In the genomic region with DNA sequence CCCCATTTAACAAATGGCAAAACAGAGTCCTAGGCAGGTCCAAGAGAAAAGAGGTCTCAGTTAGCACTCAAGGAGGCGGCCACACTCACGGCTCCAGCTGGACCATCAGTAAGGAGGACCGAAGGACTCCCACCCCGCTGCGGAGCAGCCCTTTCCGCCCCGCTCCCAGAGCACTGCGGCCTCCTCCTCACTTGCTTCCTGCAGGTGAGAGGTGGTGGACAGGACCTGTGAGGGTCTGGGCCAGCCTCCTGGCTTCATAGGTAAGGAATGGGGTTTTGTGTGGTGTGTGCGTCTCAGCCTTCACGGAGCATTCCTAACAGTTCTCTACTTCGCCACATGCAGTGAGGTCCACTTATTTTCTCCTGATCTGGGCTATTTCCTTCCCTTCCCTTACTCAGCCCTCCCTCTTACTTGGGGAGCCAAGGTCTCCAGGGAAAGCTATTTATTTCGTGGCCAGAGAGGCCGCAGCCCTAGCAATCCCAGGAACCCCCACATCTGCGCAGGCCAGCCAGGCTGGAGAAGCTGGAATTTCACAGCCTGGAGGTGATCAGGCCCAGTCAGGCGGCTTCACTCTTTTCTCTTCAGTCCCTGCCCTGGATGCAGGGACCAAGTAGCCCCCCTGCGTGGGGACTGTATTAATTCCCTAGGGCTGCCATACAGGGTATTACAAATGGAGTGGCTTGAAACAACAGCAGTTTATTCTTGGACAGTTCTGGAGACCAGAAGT, we compare ENCODE assay signal across 27 cellular contexts.
"Had no signal": no experiment of that assay in that cellular context is flagged by ENCODE, and none has a peak within 500 bp of the region (broad histone marks: within the 10 kb centered on the region; RNA-seq: fewer than 3 reads in every experiment).

No MANE protein-coding gene starts in this region.

- H3K9me3 ChIP-seq: left lung, pancreas, psoas muscle, suprapubic skin, thoracic aorta, tibial artery, uterus had no signal

- H3K9ac ChIP-seq: neural progenitor cell had no signal

- H2AFZ ChIP-seq: neural progenitor cell had no signal

- H3K4me3 Mint-ChIP-seq: mesothelial cell of epicardium; naive B cell; natural killer cell; nephron progenitor cell; neural progenitor cell; stimulated activated effector memory CD8-positive, alpha-beta T cell treated with anti-CD3 and anti-CD28 coated beads, Interleukin-12 subunit alpha, Interleukin-12 subunit beta, amount 100 ng/mL, for 72 hours; stimulated activated naive CD8-positive, alpha-beta T cell treated with anti-CD3 and anti-CD28 coated beads, Interleukin-15, Interleukin-2, amounts not matched to agents 100 ng/mL and 50 ng/mL, for 24 hours had no signal

- H3K9me3 Mint-ChIP-seq: natural killer cell; nephron progenitor cell; neural progenitor cell; stimulated activated naive CD8-positive, alpha-beta T cell treated with anti-CD3 and anti-CD28 coated beads, Interleukin-15, Interleukin-2, amounts not matched to agents 100 ng/mL and 50 ng/mL, for 24 hours had no signal

- H3K36me3 ChIP-seq: left lung, neural progenitor cell, pancreas, suprapubic skin, thoracic aorta, tibial artery, uterus had no signal

- H3K27ac ChIP-seq: left lung, neural progenitor cell, pancreas, psoas muscle, skin epidermis, suprapubic skin, thoracic aorta, tibial artery, uterus had no signal

- H3K27me3 Mint-ChIP-seq: stimulated activated naive CD8-positive, alpha-beta T cell treated with anti-CD3 and anti-CD28 coated beads, Interleukin-15, Interleukin-2, amounts not matched to agents 100 ng/mL and 50 ng/mL, for 24 hours had no signal

- H3K27me3 ChIP-seq: left lung, neural progenitor cell, pancreas, suprapubic skin, uterus had no signal

- H3K4me1 Mint-ChIP-seq: mesothelial cell of epicardium; nephron progenitor cell; neural progenitor cell; stimulated activated effector memory CD8-positive, alpha-beta T cell treated with anti-CD3 and anti-CD28 coated beads, Interleukin-12 subunit alpha, Interleukin-12 subunit beta, amount 100 ng/mL, for 72 hours had no signal

- FAIRE-seq: kidney, pancreas had no signal

- H3K4me2 ChIP-seq: neural progenitor cell had no signal

- H3K27ac Mint-ChIP-seq: mesothelial cell of epicardium; natural killer cell; nephron progenitor cell; neural progenitor cell; stimulated activated effector memory CD8-positive, alpha-beta T cell treated with anti-CD3 and anti-CD28 coated beads, Interleukin-12 subunit alpha, Interleukin-12 subunit beta, amount 100 ng/mL, for 72 hours; stimulated activated naive CD8-positive, alpha-beta T cell treated with anti-CD3 and anti-CD28 coated beads, Interleukin-15, Interleukin-2, amounts not matched to agents 100 ng/mL and 50 ng/mL, for 24 hours had no signal

- H3K4me1 ChIP-seq: left lung, neural progenitor cell, pancreas, psoas muscle, suprapubic skin, tibial artery, uterus had no signal

- ATAC-seq: left colon; left lung; natural killer cell; pancreas; psoas muscle; sciatic nerve; stimulated activated effector memory CD8-positive, alpha-beta T cell treated with anti-CD3 and anti-CD28 coated beads, Interleukin-12 subunit alpha, Interleukin-12 subunit beta, amount 100 ng/mL, for 72 hours had no signal

- H3K4me3 ChIP-seq: left lung, lung, neural progenitor cell, pancreas, psoas muscle, skin epidermis, suprapubic skin, thoracic aorta, tibial artery, uterus had no signal

- DNase-seq: hippocampal formation; kidney; left colon; left lung; mesendoderm; naive B cell; natural killer cell; nephron progenitor cell; psoas muscle; stimulated activated CD4-positive, alpha-beta T cell treated with anti-CD3 and anti-CD28 coated beads, Interleukin-12 subunit alpha, Interleukin-12 subunit beta, amount 100 ng/mL, for 4 hours; stimulated activated CD4-positive, alpha-beta T cell treated with anti-CD3 and anti-CD28 coated beads, Interleukin-15, amount 100 ng/mL, for 24 hours; stimulated activated CD4-positive, alpha-beta T cell treated with anti-CD3 and anti-CD28 coated beads, Interleukin-2, amount 100 ng/mL, for 24 hours; stimulated activated CD4-positive, alpha-beta T cell treated with anti-CD3 and anti-CD28 coated beads, Interleukin-4, amount 100 ng/mL, for 24 hours; stimulated activated naive CD4-positive, alpha-beta T cell; tibial artery; trophoblast cell; uterus had no signal

- H3K36me3 Mint-ChIP-seq: mesothelial cell of epicardium; natural killer cell; neural progenitor cell; stimulated activated effector memory CD8-positive, alpha-beta T cell treated with anti-CD3 and anti-CD28 coated beads, Interleukin-12 subunit alpha, Interleukin-12 subunit beta, amount 100 ng/mL, for 72 hours had no signal
